In genomic region chr21:41861987-41862386, GRCh38 we compare ENCODE assay signal across 27 cellular contexts. TPM values are rescaled to one million over a fixed set of nuclear protein-coding genes. Genes with fewer than 3 reads are reported as not detected.
DNase-seq lines count a peak whose midpoint lies in the region; ATAC-seq and TF ChIP-seq lines count a peak whose summit lies in the region.
"Had no signal": no experiment of that assay in that cellular context is flagged by ENCODE, and none has a peak within 500 bp of the region (broad histone marks: within the 10 kb centered on the region; RNA-seq: fewer than 3 reads in every experiment).

No MANE protein-coding gene starts in this region.

- ATAC-seq in GM23338 (peak; percentile 85), Panc1 (0 out of 2 replicates have a peak, but pooled peaks have one; percentile 16), HG03469 (IDR thresholded peaks at IDR 0.05; ENCODE audit: unreplicated experiment) (no peak), GM21723 (IDR thresholded peaks at IDR 0.05; ENCODE audit: unreplicated experiment) (no peak)
- ATAC-seq: activated naive CD8-positive, alpha-beta T cell treated with anti-CD3 and anti-CD28 coated beads, Interleukin-2, amount 50 U/mL, for 24 hours; esophagus mucosa had no signal

- H3K27ac ChIP-seq in GM23338 (ENCODE audit: low read depth) (no peak overlapping the region), Panc1 (ENCODE audit: low read length) (no peak overlapping the region), caudate nucleus (ENCODE audit: low read depth, low read length) (no peak overlapping the region)
- H3K27ac ChIP-seq: Peyer's patch, SJSA1, thyroid gland had no signal

- no peaks in the 10 kb centered on the region; the same call in 1 of the 2 replicates for H4K20me1 ChIP-seq in GM23338 (replicated peaks; ENCODE audit: insufficient read depth)

- no peaks in the 10 kb centered on the region for H3K9me2 ChIP-seq in GM23338 (ENCODE audit: insufficient read depth)

- peaks cover 4% of the 10 kb centered on the region for H3K27me3 Mint-ChIP-seq in GM23338 (ENCODE audit: insufficient read depth, low read depth, poor library complexity)
- H3K27me3 Mint-ChIP-seq: activated naive CD8-positive, alpha-beta T cell treated with anti-CD3 and anti-CD28 coated beads, Interleukin-2, amount 50 U/mL, for 24 hours; CD4-positive, alpha-beta memory T cell had no signal

- no peak overlapping the region for H3K27ac Mint-ChIP-seq in GM23338
- H3K27ac Mint-ChIP-seq: activated T-helper 2 cell treated with anti-CD3 and anti-CD28 coated beads, Interferon-gamma antibody, Interleukin-2, Interleukin-4, amounts not matched to agents 10 μg/mL and 5 μg/mL and 100 μg/mL, durations not matched to agents 14 hours and 24 hours and 36 hours had no signal

- H3K4me3 ChIP-seq in GM12864 (ENCODE audit: low read depth, low read length) (peak overlapping the region; percentile 48), GM23338 (no peak overlapping the region), Panc1 (ENCODE audit: low read depth in 2 of 2, low read length in 2 of 2) (no peak overlapping the region), kidney epithelial cell (ENCODE audit: low read depth, low read length) (no peak overlapping the region)
- H3K4me3 ChIP-seq: HAP-1, Peyer's patch, SJSA1, thyroid gland had no signal

- H3K9me3 Mint-ChIP-seq in GM23338: no peaks in the 10 kb centered on the region
- H3K9me3 Mint-ChIP-seq: activated naive CD8-positive, alpha-beta T cell treated with anti-CD3 and anti-CD28 coated beads, Interleukin-2, amount 50 U/mL, for 24 hours; activated T-helper 2 cell treated with anti-CD3 and anti-CD28 coated beads, Interferon-gamma antibody, Interleukin-2, Interleukin-4, amounts not matched to agents 10 μg/mL and 5 μg/mL and 100 μg/mL, durations not matched to agents 14 hours and 24 hours and 36 hours; CD4-positive, alpha-beta memory T cell had no signal

- H3K9me3 ChIP-seq in Panc1 (ENCODE audit: control insufficient read depth, insufficient read depth, low read depth, low read length): no peaks in the 10 kb centered on the region
- H3K9me3 ChIP-seq: HAP-1, Peyer's patch, SJSA1, thyroid gland had no signal

- H3K4me1 ChIP-seq in GM23338 (ENCODE audit: insufficient read depth): no peaks in the 10 kb centered on the region
- peaks cover 8% of the 10 kb centered on the region for H3K4me1 ChIP-seq in Panc1 (ENCODE audit: control insufficient read depth, insufficient read depth, low read length)
- H3K4me1 ChIP-seq: HAP-1, Peyer's patch, SJSA1 had no signal

- H3K4me1 Mint-ChIP-seq in GM23338: peaks cover 11% of the 10 kb centered on the region

- no peak overlapping the region for H3K4me3 Mint-ChIP-seq in GM23338
- H3K4me3 Mint-ChIP-seq: activated naive CD8-positive, alpha-beta T cell treated with anti-CD3 and anti-CD28 coated beads, Interleukin-2, amount 50 U/mL, for 24 hours had no signal

- H3K36me3 Mint-ChIP-seq in GM23338 (ENCODE audit: low read depth): 0 out of 3 replicates have a peak, but pooled peaks cover 4% of the 10 kb centered on the region

- peaks cover 26% of the 10 kb centered on the region for H3K79me2 ChIP-seq in GM23338 (replicated peaks; ENCODE audit: insufficient read depth)

- H3K36me3 ChIP-seq in GM23338 (ENCODE audit: insufficient read depth) (no peaks in the 10 kb centered on the region), Panc1 (ENCODE audit: control insufficient read depth, insufficient read depth, low read length) (no peaks in the 10 kb centered on the region), kidney epithelial cell (ENCODE audit: control insufficient read depth, insufficient read depth, low read length) (peaks cover 2% of the 10 kb centered on the region)
- H3K36me3 ChIP-seq: HAP-1 had no signal

- no TSS peak for BruUV-seq in Panc1 (replicated peaks; lab: Mats Ljungman, UMichigan)

- H3K4me2 ChIP-seq in GM23338: no peak overlapping the region

- H3F3A ChIP-seq in GM23338 (replicated peaks; ENCODE audit: low read depth): no peaks in the 10 kb centered on the region

- no peaks in the 10 kb centered on the region for H3K27me3 ChIP-seq in GM23338 (ENCODE audit: insufficient read depth)
- H3K27me3 ChIP-seq in Panc1 (ENCODE audit: control insufficient read depth, insufficient read depth, low read length): no peaks in the 10 kb centered on the region
- no peaks in the 10 kb centered on the region for H3K27me3 ChIP-seq in kidney epithelial cell (ENCODE audit: control insufficient read depth, insufficient read depth, low read length)
- H3K27me3 ChIP-seq: Peyer's patch, SJSA1, thyroid gland had no signal

- TF ChIP-seq CTCF in GM12864 (IDR thresholded peaks at IDR 0.05; ENCODE audit: low read depth, low read length, missing control alignments): peak; percentile 17
- TF ChIP-seq CTCF in GM23338 (conservative IDR thresholded peaks at IDR 0.05; ENCODE audit: low read depth in 2 of 2): peak; percentile 8 to 35; a peak in 2 of 4 replicates
- no peak for TF ChIP-seq CTCF in Panc1 (IDR thresholded peaks at IDR 0.05)
- peak; percentile 16 for TF ChIP-seq CTCF in kidney epithelial cell (IDR thresholded peaks at IDR 0.05; ENCODE audit: insufficient read depth, low read length, poor library complexity, severe bottlenecking)

- POLR2A ChIA-PET in Panc1 (lab: Charles Lee): interaction anchor here (0.7 kb wide), 1 partner anchor 171 kb away, joined by 3 read pairs; no protein-coding TSS in a partner anchor

- H2AFZ ChIP-seq in GM23338: no peak overlapping the region

- intact Hi-C loops in Panc1 (cut with micrococcal nuclease; ENCODE audit: unreplicated experiment): no loop called here

- no peak for DNase-seq in GM12864 (ENCODE audit: low read depth)
- peak; percentile 54 for DNase-seq in GM23338 (ENCODE audit: low spot score)
- no peak for DNase-seq in Panc1 (ENCODE audit: low read depth, low spot score)
- DNase-seq in kidney epithelial cell (ENCODE audit: low read depth): no peak
- DNase-seq in caudate nucleus (lab: John Stamatoyannopoulos, UW): no peak
- DNase-seq in OCI-M2 (lab: John Stamatoyannopoulos, UW; ENCODE audit: unreplicated experiment): no peak
- DNase-seq: activated naive CD8-positive, alpha-beta T cell treated with anti-CD3 and anti-CD28 coated beads, Interleukin-2, amount 50 U/mL, for 24 hours; CD4-positive, alpha-beta memory T cell; effector memory CD4-positive, alpha-beta T cell; GF-D8; hippocampal formation; Karpas-422; mammary epithelial cell; NCI-H1694 treated with DMSO at 0.1 percent for 48 hours; NCI-H748 treated with DMSO at 0.1 percent for 48 hours; nucleus accumbens; small intestine; stimulated activated naive CD4-positive, alpha-beta T cell; T-helper 2 cell; thyroid gland had no signal

- CTCF ChIA-PET in Panc1 (lab: Charles Lee): no interaction called here

- in situ Hi-C loops in Panc1 (cut with HindIII; ENCODE audit: low pct_unique_long_range_greater_than_20kb, low sequenced_read_pairs): no loop called here

TF ChIP-seq in GM23338, 12 proteins besides CTCF, POLR2A, EP300 and RAD21:
- TF ChIP-seq POLR2AphosphoS5 (IDR thresholded peaks at IDR 0.05; ENCODE audit: low read depth) (no peak), ETS1 (IDR thresholded peaks at IDR 0.05) (no peak), STAT1 (IDR thresholded peaks at IDR 0.05; ENCODE audit: unreplicated experiment) (no peak), JUNB (IDR thresholded peaks at IDR 0.05; ENCODE audit: unreplicated experiment) (no peak)

RNA-seq across cellular contexts. Expression of gene PRDM15, which starts 17.2 kb away (rescaled TPM):
- 8.2 and 10.6 TPM in 2 replicates for total RNA-seq in GM23338 (2014; rRNA removed; shearing (Covaris generic))
- polyA plus RNA-seq in GM23338 (2016; fragmentation: Nextera tagmentation; extraction: Ambion mirVana): 3.0 and 3.1 TPM in 2 replicates
- total RNA-seq in Panc1 (2021; ENCODE audit: unreplicated experiment) (11.2 TPM), kidney epithelial cell (5.4 and 5.8 TPM in 2 replicates)
- polyA plus RNA-seq in Panc1 (2012; ENCODE audit: insufficient read length): 13.2 TPM

Comparison
In these comparisons a context has a peak if more than half of its experiments do, and no peak if none do; other contexts are left out.
1. ATAC-seq: peak in GM23338 (single experiment) and Panc1 (single experiment); none in HG03469 (single experiment) and GM21723 (single experiment).